Comparison of ENCODE assay signal across 9 cellular contexts in the genomic region with DNA sequence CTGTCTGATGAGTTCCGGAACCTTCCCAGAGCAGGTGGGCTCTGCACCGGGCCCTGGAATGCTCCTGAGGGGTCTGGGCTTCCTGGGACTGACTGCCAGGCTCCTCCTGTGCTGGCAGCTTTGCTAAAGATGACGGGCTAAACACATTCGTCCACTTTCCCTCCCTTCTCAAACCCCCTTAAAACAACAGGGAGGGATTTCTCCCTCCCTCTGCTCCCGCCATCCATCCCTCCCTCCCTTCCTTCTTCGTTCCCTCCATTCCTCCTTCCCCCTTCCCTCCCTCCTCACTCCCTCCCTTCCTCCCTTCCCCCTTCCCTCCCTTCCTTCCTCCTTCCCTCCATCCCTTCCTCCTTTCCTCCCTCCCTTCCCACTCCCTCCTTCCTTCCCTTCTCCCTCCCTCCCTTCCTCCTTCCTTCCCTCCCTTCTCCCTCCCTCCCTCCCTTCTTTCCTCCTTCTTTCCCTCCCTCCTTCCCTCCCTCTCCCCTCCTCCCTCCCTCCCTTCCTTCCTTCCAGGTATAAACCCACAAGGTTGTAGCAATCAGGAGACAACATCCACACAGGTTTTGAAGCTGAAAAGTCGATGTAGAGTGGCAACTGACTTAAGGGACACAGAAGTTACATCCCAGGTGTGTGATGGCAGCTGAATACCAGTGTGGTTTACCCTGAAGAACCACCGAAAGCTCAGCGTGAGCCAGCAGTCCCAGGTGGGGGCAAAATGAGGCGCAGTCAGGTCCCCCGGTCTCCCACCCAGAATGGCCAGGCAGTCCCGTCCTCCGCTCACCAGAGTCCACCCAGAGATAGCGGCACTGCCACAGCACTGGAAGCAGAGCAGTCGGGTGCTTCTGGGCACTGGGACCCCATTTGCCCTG. TPM values are rescaled to one million over a fixed set of nuclear protein-coding genes. Genes with fewer than 3 reads are reported as not detected.
A peak's percentile ranks its signal among the peaks of the same experiment; 100 is the strongest.
DNase-seq lines count a peak whose midpoint lies in the region; ATAC-seq and TF ChIP-seq lines count a peak whose summit lies in the region.
"Had no signal": no experiment of that assay in that cellular context is flagged by ENCODE, and none has a peak within 500 bp of the region (broad histone marks: within the 10 kb centered on the region; RNA-seq: fewer than 3 reads in every experiment).

No MANE protein-coding gene starts in this region.

- H3K4me3 ChIP-seq in GM12865 (ENCODE audit: low read depth, low read length), result peak overlapping the region; percentile 1; the same call in 1 of the 2 replicates
- no peak overlapping the region for H3K4me3 ChIP-seq in PC-3 (ENCODE audit: low read length)
- peak overlapping the region in 1 of 2 donors; percentile 26 for H3K4me3 ChIP-seq in gastroesophageal sphincter

- POLR2A ChIA-PET in PC-3 (lab: Charles Lee; ENCODE audit: unreplicated experiment), result interaction anchor here (0.6 kb wide), 1 partner anchor 903 kb away, joined by 4 read pairs; no protein-coding TSS in a partner anchor

- no peaks in the 10 kb centered on the region for H3K9me2 ChIP-seq in PC-3 (replicated peaks; ENCODE audit: low read length)

- intact Hi-C loops in PC-3 (cut with micrococcal nuclease), result loop anchor here (10.0 kb wide), 1 partner anchor 57 kb away; no protein-coding TSS in a partner anchor
- intact Hi-C loops in sciatic nerve (cut with DNase I), result no loop called here

- H3K4me1 ChIP-seq in PC-3 (ENCODE audit: insufficient read depth, low read length) (peaks cover 12% of the 10 kb centered on the region), gastroesophageal sphincter (peaks cover 0 to 21% (median 5%) of the 10 kb centered on the region in 3 donors)
- H3K4me1 ChIP-seq: parathyroid adenoma had no signal

- H3K36me3 ChIP-seq in PC-3 (ENCODE audit: low read depth, low read length), result no peaks in the 10 kb centered on the region
- peaks cover 0 to 23% of the 10 kb centered on the region in 2 donors for H3K36me3 ChIP-seq in gastroesophageal sphincter

- TF ChIP-seq POLR2A in gastroesophageal sphincter (IDR thresholded peaks at IDR 0.05), result no peak

- no peaks in the 10 kb centered on the region for H3K9me3 ChIP-seq in PC-3 (ENCODE audit: low read length)
- no peaks in the 10 kb centered on the region for H3K9me3 ChIP-seq in gastroesophageal sphincter

- H4K20me1 ChIP-seq in PC-3 (ENCODE audit: low read length), result no peaks in the 10 kb centered on the region

- ATAC-seq in PC-3 (no peak), gastroesophageal sphincter (peak; percentile 5), sciatic nerve (peak; percentile 27), HG02763 (IDR thresholded peaks at IDR 0.05; ENCODE audit: unreplicated experiment) (no peak)

- H3F3A ChIP-seq in PC-3 (ENCODE audit: low read length, unreplicated experiment), result no peaks in the 10 kb centered on the region

- H3K27ac ChIP-seq in PC-3 (ENCODE audit: low read length) (peak overlapping the region; percentile 45; the same call in 1 of the 2 replicates), gastroesophageal sphincter (peak overlapping the region in 1 of 4 donors; percentile 9)
- H3K27ac ChIP-seq: parathyroid adenoma had no signal

- 19 to 37% methylated on average over 7 to 9 of the region's 15 CpGs for WGBS in gastroesophageal sphincter (ENCODE audit: low coverage in 1 of 2), 2 donors

- no peak for TF ChIP-seq EP300 in gastroesophageal sphincter (IDR thresholded peaks at IDR 0.05)

- no peaks in the 10 kb centered on the region for H3K79me2 ChIP-seq in PC-3 (ENCODE audit: low read length)
- H3K79me2 ChIP-seq: parathyroid adenoma had no signal

- no TSS peak for BruUV-seq in PC-3 (replicated peaks; lab: Mats Ljungman, UMichigan)

- no peak overlapping the region for H3K4me2 ChIP-seq in PC-3 (ENCODE audit: low read length)

- no peak overlapping the region for H3K9ac ChIP-seq in PC-3 (ENCODE audit: low read length)
- H3K9ac ChIP-seq: parathyroid adenoma had no signal

- no peak overlapping the region for H2AFZ ChIP-seq in PC-3 (ENCODE audit: low read length)
- H2AFZ ChIP-seq: parathyroid adenoma had no signal

- no peaks in the 10 kb centered on the region for H3K27me3 ChIP-seq in PC-3 (ENCODE audit: low read length)
- H3K27me3 ChIP-seq in gastroesophageal sphincter, result peaks cover 48% of the 10 kb centered on the region

- CTCF ChIA-PET in PC-3 (lab: Charles Lee), result no interaction called here

- TF ChIP-seq CTCF in GM12865 (IDR thresholded peaks at IDR 0.05; ENCODE audit: insufficient read depth, low read depth, low read length, missing control alignments) (no peak), PC-3 (conservative IDR thresholded peaks at IDR 0.05; ENCODE audit: low read depth, low read length) (no peak), gastroesophageal sphincter (IDR thresholded peaks at IDR 0.05) (no peak)

- peak; percentile 61 for DNase-seq in GM12865 (ENCODE audit: low read depth)
- DNase-seq in PC-3, result no peak
- no peak for DNase-seq in sciatic nerve (ENCODE audit: low spot score)
- DNase-seq in NCI-H1105 (lab: John Stamatoyannopoulos, UW), result no peak
- DNase-seq in activated gamma-delta T cell treated with Interleukin-2 at 50 U/mL for 16 hours, result no peak
- no peak for DNase-seq in NCI-H2081 (lab: John Stamatoyannopoulos, UW)

RNA-seq across cellular contexts. Expression of gene MGAT3, which starts 18.7 kb away (rescaled TPM):
- 0.06 TPM in 1 of 2 replicates, not detected in the other for total RNA-seq in PC-3 (2014; rRNA removed)
- total RNA-seq in gastroesophageal sphincter, result 1 to 10 TPM; 2.6 to 3.9 (median 2.9) TPM
- 56.5 TPM for total RNA-seq in sciatic nerve

RNA-seq across cellular contexts. Expression of gene TAB1, which starts 38.5 kb away (rescaled TPM):
- total RNA-seq in PC-3 (2014; rRNA removed) (14.2 and 16.0 TPM in 2 replicates), gastroesophageal sphincter (10 to 100 TPM; 20.6 to 29.0 (median 23.8) TPM), sciatic nerve (42.0 TPM)

Comparison
In these comparisons a context has a peak if more than half of its experiments do, and no peak if none do; other contexts are left out.
1. ATAC-seq: peak in gastroesophageal sphincter (single experiment) and sciatic nerve (single experiment); none in PC-3 (single experiment) and HG02763 (single experiment).
2. RNA of gene MGAT3, which starts 18.7 kb away (total RNA-seq): 56.5 TPM in sciatic nerve (single experiment); 2.6 to 3.9 TPM in gastroesophageal sphincter and 0.06 TPM in PC-3; every median in the first group is over 10 times any median in the second.